Comparison of ENCODE assay signal across 23 cellular contexts in the genomic region with DNA sequence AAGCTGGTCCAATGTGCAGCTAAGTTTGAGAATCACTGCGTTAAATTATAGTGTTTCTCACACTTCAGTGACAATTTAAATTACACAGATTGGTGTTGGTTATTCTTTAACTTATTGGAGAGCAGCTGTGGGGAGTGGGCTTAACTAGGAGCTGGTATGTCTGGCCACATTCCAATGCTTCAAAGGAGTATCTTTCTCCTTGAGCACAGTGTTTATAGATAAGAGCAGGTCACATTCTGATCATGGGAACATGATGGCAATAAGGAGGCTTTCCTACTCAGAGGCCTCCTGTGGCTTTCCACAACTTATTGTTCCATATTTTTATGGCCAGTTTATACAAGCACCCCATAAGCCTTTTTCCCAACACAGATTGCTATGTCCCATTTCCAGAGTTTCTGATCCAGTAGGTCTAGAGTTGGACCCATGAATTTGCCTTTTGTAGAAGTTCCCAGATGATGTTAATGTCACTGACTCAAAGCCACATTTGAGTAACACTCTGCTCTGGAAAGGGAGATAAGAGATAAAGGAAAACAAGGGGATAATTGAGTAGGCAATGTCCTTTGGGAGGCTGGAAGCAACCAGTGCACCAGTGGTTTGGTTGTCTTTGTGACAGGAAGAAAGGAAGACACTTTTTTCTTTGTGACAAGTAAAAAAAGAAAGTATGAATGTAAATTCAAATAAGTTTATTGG. TPM values are rescaled to one million over a fixed set of nuclear protein-coding genes. Genes with fewer than 3 reads are reported as not detected.
"Had no signal": no experiment of that assay in that cellular context is flagged by ENCODE, and none has a peak within 500 bp of the region (broad histone marks: within the 10 kb centered on the region; RNA-seq: fewer than 3 reads in every experiment).

No MANE protein-coding gene starts in this region.

- H3K36me3 Mint-ChIP-seq: naive thymus-derived CD4-positive, alpha-beta T cell; T-cell had no signal

- ATAC-seq: foreskin keratinocyte; left ventricle myocardium superior; naive thymus-derived CD4-positive, alpha-beta T cell; T-cell had no signal

- H3K4me1 Mint-ChIP-seq: naive thymus-derived CD4-positive, alpha-beta T cell; neural crest cell; T-cell had no signal

- H3K36me3 ChIP-seq: brain microvascular endothelial cell, esophagus muscularis mucosa, right atrium auricular region, spleen, suprapubic skin, tibial nerve had no signal

- H3K9me3 ChIP-seq: esophagus muscularis mucosa, right atrium auricular region, suprapubic skin, tibial nerve had no signal

- H3K4me1 ChIP-seq: foreskin keratinocyte, parathyroid adenoma, spleen had no signal

- H3K4me3 ChIP-seq: esophagus muscularis mucosa, right atrium auricular region, spleen, suprapubic skin, tibial nerve had no signal

- DNase-seq: activated CD4-positive, alpha-beta T cell treated with anti-CD3 and anti-CD28 coated beads for 48 hours; activated CD4-positive, alpha-beta T cell treated with anti-CD3 and anti-CD28 coated beads, Interleukin-2, amount 50 U/mL, for 48 hours; activated CD8-positive, alpha-beta memory T cell treated with anti-CD3 and anti-CD28 coated beads for 24 hours; activated effector memory CD4-positive, alpha-beta T cell treated with anti-CD3 and anti-CD28 coated beads, Interleukin-2, amount 50 U/mL, for 16 hours; activated naive CD4-positive, alpha-beta T cell treated with anti-CD3 and anti-CD28 coated beads, Interleukin-2, amount 50 U/mL, for 16 hours; amniotic stem cell; brain microvascular endothelial cell; caudate nucleus; foreskin keratinocyte; left ventricle myocardium superior; midbrain; naive thymus-derived CD4-positive, alpha-beta T cell; nucleus accumbens; spleen; stimulated activated naive CD4-positive, alpha-beta T cell; T-cell had no signal

- H3K27ac ChIP-seq: brain microvascular endothelial cell, esophagus muscularis mucosa, foreskin keratinocyte, parathyroid adenoma, right atrium auricular region, spleen, suprapubic skin, tibial nerve had no signal

- H3K4me3 Mint-ChIP-seq: naive thymus-derived CD4-positive, alpha-beta T cell; neural crest cell; T-cell had no signal

- H3K27me3 ChIP-seq: brain microvascular endothelial cell, esophagus muscularis mucosa, foreskin keratinocyte, right atrium auricular region, spleen, suprapubic skin, tibial nerve had no signal

- H3K27ac Mint-ChIP-seq: naive thymus-derived CD4-positive, alpha-beta T cell; T-cell had no signal

- H3K27me3 Mint-ChIP-seq: T-cell had no signal

RNA-seq across cellular contexts. Expression of a gene that starts 33.0 kb away (rescaled TPM):
- total RNA-seq: T-helper 2 cell treated with Interferon-gamma antibody and Interleukin-4, amounts not matched to agents 100 ng/mL and 5 ng/mL, for 36 hours had no signal
- polyA plus RNA-seq: naive thymus-derived CD4-positive, alpha-beta T cell had no signal
